In the genomic region with DNA sequence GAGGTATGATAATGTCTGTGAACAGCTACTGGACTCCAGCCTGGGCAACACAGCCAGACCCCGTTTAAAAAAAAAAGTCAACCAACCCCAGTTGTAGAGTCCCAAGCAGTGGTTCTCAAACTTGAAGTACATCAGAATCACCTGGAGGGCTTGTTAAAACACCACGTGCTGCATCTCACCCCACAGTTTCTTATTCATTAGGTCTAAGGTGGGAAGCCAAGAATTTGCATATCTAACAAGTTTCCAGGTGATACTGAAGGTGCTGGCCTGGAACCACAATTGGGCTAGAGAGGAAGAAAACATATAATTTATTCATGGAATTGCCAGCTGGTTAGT, we compare ENCODE assay signal across 18 cellular contexts. TPM values are rescaled to one million over a fixed set of nuclear protein-coding genes. Genes with fewer than 3 reads are reported as not detected.
DNase-seq lines count a peak whose midpoint lies in the region; ATAC-seq, FAIRE-seq and TF ChIP-seq lines count a peak whose summit lies in the region.
"Had no signal": no experiment of that assay in that cellular context is flagged by ENCODE, and none has a peak within 500 bp of the region (broad histone marks: within the 10 kb centered on the region; RNA-seq: fewer than 3 reads in every experiment).

No MANE protein-coding gene starts in this region.

- no peak for DNase-seq in astrocyte (ENCODE audit: low read depth)
- DNase-seq in neuronal stem cell (ENCODE audit: low spot score), result no peak
- no peak for DNase-seq in transverse colon
- DNase-seq in stimulated activated CD4-positive, alpha-beta T cell treated with anti-CD3 and anti-CD28 coated beads, Interleukin-12 subunit alpha, Interleukin-12 subunit beta, amount 100 ng/mL, for 4 hours, result no peak
- DNase-seq in activated CD4-positive, alpha-beta T cell treated with anti-CD3 and anti-CD28 coated beads for 4 hours, result no peak
- DNase-seq: activated CD4-positive, alpha-beta T cell treated with anti-CD3 and anti-CD28 coated beads for 1 hour; activated gamma-delta T cell treated with Interleukin-2 at 50 U/mL for 16 hours; BE2C; hypothalamus; NCI-H1694; right cardiac atrium had no signal

- H3K79me2 ChIP-seq in astrocyte (ENCODE audit: insufficient read depth, low read length), result peaks cover 4% of the 10 kb centered on the region

- H2AK5ac ChIP-seq in neuronal stem cell (ENCODE audit: low read depth, low read length), result no peak overlapping the region

- no peak overlapping the region for H2BK12ac ChIP-seq in neuronal stem cell (ENCODE audit: low read length)

- H3K36me3 Mint-ChIP-seq in astrocyte (ENCODE audit: low read depth, unreplicated experiment), result peaks cover 2% of the 10 kb centered on the region
- H3K36me3 Mint-ChIP-seq: memory B cell had no signal

- no CpG with 5 or more reads among the region's 2 CpGs for WGBS in neuronal stem cell (ENCODE audit: extremely low coverage in 2 of 2, insufficient read length in 2 of 2, insufficient replicate concordance in 1 of 2), 2 donors
- 61% methylated on average over 2 of the region's 2 CpGs; no CpG with 5 or more reads in 1 of the 2 donors for WGBS in transverse colon (ENCODE audit: low coverage in 1 of 2), 2 donors

- no peak overlapping the region for H2BK120ac ChIP-seq in neuronal stem cell (ENCODE audit: low read depth, low read length)

- peak overlapping the region; percentile 98 for H3K27ac Mint-ChIP-seq in astrocyte (ENCODE audit: unreplicated experiment)
- H3K27ac Mint-ChIP-seq: memory B cell had no signal

- peaks cover 1% of the 10 kb centered on the region for H3K79me1 ChIP-seq in neuronal stem cell (ENCODE audit: low read depth, low read length)

- in situ Hi-C loops in transverse colon (cut with MboI; ENCODE audit: low pct_ligation_motif_present in 1 of 4, low pct_unique_long_range_greater_than_20kb in 1 of 4, low sequenced_read_pairs in 3 of 4), result loop anchor here in 1 of 4 donors (10.0 kb wide), 2 partner anchors 50 kb away; a partner anchor contains a TSS

- TF ChIP-seq CTCF in astrocyte (IDR thresholded peaks at IDR 0.05; ENCODE audit: insufficient read depth, low read depth, low read length) (no peak), transverse colon (IDR thresholded peaks at IDR 0.05) (no peak)

- H2BK15ac ChIP-seq in neuronal stem cell (ENCODE audit: low read length), result no peak overlapping the region

- H3K27me3 Mint-ChIP-seq in astrocyte (ENCODE audit: low read depth, unreplicated experiment), result no peaks in the 10 kb centered on the region
- H3K27me3 Mint-ChIP-seq: memory B cell had no signal

- H3K4ac ChIP-seq in neuronal stem cell (ENCODE audit: low read length), result no peak overlapping the region

- intact Hi-C loops in transverse colon (cut with DNase I; ENCODE audit: low total_unique reads), result loop anchor here (10.0 kb wide), 1 partner anchor 50 kb away; no protein-coding TSS in a partner anchor

- H3K14ac ChIP-seq in neuronal stem cell (ENCODE audit: low read length), result no peak overlapping the region

- H3K27ac ChIP-seq in HUES6 (ENCODE audit: low read depth, low read length) (no peak overlapping the region; the same call in 1 of the 2 replicates), astrocyte (ENCODE audit: low read depth, low read length) (peak overlapping the region; percentile 86), neuronal stem cell (replicated peaks; ENCODE audit: low read length) (peak overlapping the region; percentile 87), transverse colon (peak overlapping the region; percentile 93 to 99 (median 96))

- no peak for FAIRE-seq in astrocyte (lab: Jason Lieb, UNC)
- FAIRE-seq: endometrium, GM12892, kidney had no signal

- no peak overlapping the region for H2BK5ac ChIP-seq in neuronal stem cell (ENCODE audit: low read length)

- peaks cover 49% of the 10 kb centered on the region for H3K4me1 ChIP-seq in HUES6 (ENCODE audit: control insufficient read depth, insufficient read depth, low read length)
- peaks cover 51% of the 10 kb centered on the region for H3K4me1 ChIP-seq in astrocyte (ENCODE audit: insufficient read depth, low read length)
- H3K4me1 ChIP-seq in neuronal stem cell (ENCODE audit: control insufficient read depth in 2 of 2, insufficient read depth in 1 of 2, low read depth in 1 of 2, low read length in 2 of 2), result peaks cover 31 to 35% of the 10 kb centered on the region in 2 donors
- peaks cover 40 to 62% (median 48%) of the 10 kb centered on the region in 4 donors for H3K4me1 ChIP-seq in transverse colon

- TF ChIP-seq EP300 in transverse colon (IDR thresholded peaks at IDR 0.05; ENCODE audit: low read depth), result no peak

- H3K18ac ChIP-seq in neuronal stem cell (ENCODE audit: low read length), result no peak overlapping the region

- H3K27me3 ChIP-seq in HUES6 (ENCODE audit: control insufficient read depth, insufficient read depth, low read length), result no peaks in the 10 kb centered on the region
- H3K27me3 ChIP-seq in astrocyte (ENCODE audit: insufficient read depth, low read length), result no peaks in the 10 kb centered on the region
- H3K27me3 ChIP-seq in neuronal stem cell (ENCODE audit: control insufficient read depth in 3 of 3, insufficient read depth in 3 of 3, low read depth in 1 of 3, low read length in 3 of 3), result no peaks in the 10 kb centered on the region
- no peaks in the 10 kb centered on the region for H3K27me3 ChIP-seq in transverse colon
- H3K27me3 ChIP-seq: BE2C had no signal

- no peak for TF ChIP-seq POLR2A in transverse colon (IDR thresholded peaks at IDR 0.05)

- H3K9me3 ChIP-seq in HUES6 (ENCODE audit: control insufficient read depth, insufficient read depth, low read depth, low read length), result no peaks in the 10 kb centered on the region
- H3K9me3 ChIP-seq in astrocyte (ENCODE audit: insufficient read depth, low read depth, low read length), result no peaks in the 10 kb centered on the region
- H3K9me3 ChIP-seq in neuronal stem cell (replicated peaks in 1 of 2; ENCODE audit: control insufficient read depth in 2 of 2, insufficient read depth in 1 of 2, low read depth in 1 of 2, low read length in 2 of 2), result no peaks in the 10 kb centered on the region
- H3K9me3 ChIP-seq in transverse colon, result no peaks in the 10 kb centered on the region
- H3K9me3 ChIP-seq: BE2C had no signal

- H3K4me2 ChIP-seq in astrocyte (ENCODE audit: low read length) (peak overlapping the region; percentile 83), neuronal stem cell (ENCODE audit: insufficient read depth, low read length, poor library complexity, severe bottlenecking) (no peak overlapping the region)

- no peak overlapping the region for H3K23ac ChIP-seq in neuronal stem cell (ENCODE audit: low read depth, low read length, poor library complexity)

- no peaks in the 10 kb centered on the region for H4K20me1 ChIP-seq in astrocyte (ENCODE audit: insufficient read depth, low read length)

- H3K4me1 Mint-ChIP-seq in astrocyte (ENCODE audit: low read depth, unreplicated experiment), result peaks cover 50% of the 10 kb centered on the region

- H3K4me3 ChIP-seq in HUES6 (ENCODE audit: low read depth, low read length) (no peak overlapping the region), astrocyte (ENCODE audit: insufficient read depth, low read depth, low read length) (no peak overlapping the region), neuronal stem cell (ENCODE audit: low read length in 2 of 2) (no peak overlapping the region), transverse colon (no peak overlapping the region)

- H3K9ac ChIP-seq in HUES6 (ENCODE audit: low read length), result peak overlapping the region; percentile 45
- H3K9ac ChIP-seq in astrocyte (ENCODE audit: low read length), result no peak overlapping the region
- H3K9ac ChIP-seq in neuronal stem cell (ENCODE audit: low read depth, low read length, poor library complexity), result no peak overlapping the region

- H3K36me3 ChIP-seq in HUES6 (ENCODE audit: control insufficient read depth, insufficient read depth, low read length) (no peaks in the 10 kb centered on the region), astrocyte (ENCODE audit: insufficient read depth, low read length) (no peaks in the 10 kb centered on the region), neuronal stem cell (replicated peaks in 1 of 2; ENCODE audit: control insufficient read depth in 2 of 2, insufficient read depth in 2 of 2, low read length in 2 of 2) (peaks cover 0 to 3% of the 10 kb centered on the region in 2 donors), transverse colon (no peaks in the 10 kb centered on the region)
- H3K36me3 ChIP-seq: BE2C had no signal

- H3K9me3 Mint-ChIP-seq in astrocyte (ENCODE audit: unreplicated experiment), result peaks cover 1% of the 10 kb centered on the region
- H3K9me3 Mint-ChIP-seq: memory B cell, neural crest cell had no signal

- no peak overlapping the region for H4K8ac ChIP-seq in neuronal stem cell (ENCODE audit: low read depth, low read length)

- no peak for ATAC-seq in HG03342 (IDR thresholded peaks at IDR 0.05; ENCODE audit: unreplicated experiment)
- ATAC-seq: right cardiac atrium had no signal

- no peak overlapping the region for H3K4me3 Mint-ChIP-seq in astrocyte (ENCODE audit: unreplicated experiment)
- H3K4me3 Mint-ChIP-seq: memory B cell had no signal

- H2AFZ ChIP-seq in astrocyte (ENCODE audit: low read depth, low read length) (no peak overlapping the region), neuronal stem cell (ENCODE audit: low read length) (no peak overlapping the region)

- no peak overlapping the region for H4K91ac ChIP-seq in neuronal stem cell (ENCODE audit: low read depth, low read length, poor library complexity)

RNA-seq across cellular contexts. Expression of a gene that starts 6.7 kb away (rescaled TPM):
- 81.9 and 83.3 TPM in 2 replicates for total RNA-seq in astrocyte
- polyA plus RNA-seq in neuronal stem cell (2013, experiment 1 of 2), result 106 TPM
- 110 TPM for polyA plus RNA-seq in neuronal stem cell (2013, experiment 2 of 2)
- 100 to 1,000 TPM in 2 of 4 donors, 10 to 100 TPM in 2; 73.9 to 258 (median 90.6) TPM for total RNA-seq in transverse colon

RNA-seq across cellular contexts. Expression of a gene that starts 14.7 kb away (rescaled TPM):
- total RNA-seq in astrocyte (8.7 and 10.1 TPM in 2 replicates), transverse colon (10 to 100 TPM in 1 of 4 donors, 1 to 10 TPM in 3; 4.8 to 18.0 (median 7.3) TPM)
- polyA plus RNA-seq in neuronal stem cell (2013, experiment 1 of 2), result 5.0 TPM
- 4.8 TPM for polyA plus RNA-seq in neuronal stem cell (2013, experiment 2 of 2)

RNA-seq across cellular contexts. Expression of a gene that starts 25.3 kb away (rescaled TPM):
- 55.0 and 56.1 TPM in 2 replicates for total RNA-seq in astrocyte
- polyA plus RNA-seq in neuronal stem cell (2013, experiment 1 of 2), result 70.7 TPM
- 70.5 TPM for polyA plus RNA-seq in neuronal stem cell (2013, experiment 2 of 2)
- total RNA-seq in transverse colon, result 10 to 100 TPM; 41.8 to 65.1 (median 51.0) TPM

RNA-seq across cellular contexts. Expression of a gene that starts 52.3 kb away (rescaled TPM):
- total RNA-seq in astrocyte (16.7 and 20.4 TPM in 2 replicates), transverse colon (10 to 100 TPM; 32.6 to 82.6 (median 58.6) TPM)
- 13.2 TPM for polyA plus RNA-seq in neuronal stem cell (2013, experiment 1 of 2)
- 13.2 TPM for polyA plus RNA-seq in neuronal stem cell (2013, experiment 2 of 2)
